Comparison of ENCODE assay signal across 1 cellular context in the genomic region with DNA sequence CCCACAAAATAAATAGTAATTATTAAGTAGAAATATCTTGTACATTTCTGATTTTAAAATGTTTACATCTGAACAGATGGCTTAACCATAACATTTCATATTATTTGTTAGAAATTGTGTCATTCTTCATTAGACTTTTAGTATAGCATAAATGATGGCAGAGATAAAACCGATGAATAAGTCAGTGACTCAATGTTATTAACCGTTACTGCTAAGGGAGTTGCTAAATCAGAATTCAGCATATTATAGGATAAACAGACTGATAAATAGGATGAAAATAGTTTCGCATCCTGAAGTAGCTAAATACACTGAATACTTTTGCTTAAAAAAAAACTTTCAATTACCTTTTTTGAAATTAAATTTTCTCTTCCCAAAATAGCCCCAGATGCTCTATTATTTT.
TF ChIP-seq lines count a peak whose summit lies in the region.

No MANE protein-coding gene starts in this region.

TF ChIP-seq in IMR-90, 13 proteins besides CTCF, POLR2A, EP300 and RAD21:
- TF ChIP-seq MXI1 (IDR thresholded peaks at IDR 0.05; ENCODE audit: borderline replicate concordance, low read depth, low read length) (no peak), CEBPB (IDR thresholded peaks at IDR 0.05; ENCODE audit: low read depth, low read length) (peak; percentile 27; the same call in 1 of the 2 replicates)
